ENCODE assay signal across 8 cellular contexts in genomic region chr7:130903358-130903974, GRCh38.
DNase-seq lines count a peak whose midpoint lies in the region; ATAC-seq and TF ChIP-seq lines count a peak whose summit lies in the region.

No MANE protein-coding gene starts in this region.

- no peak overlapping the region for H3K4me3 Mint-ChIP-seq in activated CD8-positive, alpha-beta T cell treated with anti-CD3 and anti-CD28 coated beads, Interleukin-2, amount 10 ng/mL, durations not matched to agents 7 days and 5 days
- peak overlapping the region; percentile 12 for H3K4me3 Mint-ChIP-seq in stimulated activated naive CD8-positive, alpha-beta T cell treated with anti-CD3 and anti-CD28 coated beads, Interleukin-15, Interleukin-2, amounts not matched to agents 100 ng/mL and 50 ng/mL, for 24 hours

- H3K27ac Mint-ChIP-seq in activated CD8-positive, alpha-beta T cell treated with anti-CD3 and anti-CD28 coated beads, Interleukin-2, amount 10 ng/mL, durations not matched to agents 7 days and 5 days = peak overlapping the region; percentile 69
- peak overlapping the region; percentile 83 for H3K27ac Mint-ChIP-seq in stimulated activated naive CD8-positive, alpha-beta T cell treated with anti-CD3 and anti-CD28 coated beads, Interleukin-15, Interleukin-2, amounts not matched to agents 100 ng/mL and 50 ng/mL, for 24 hours

- peaks cover 68% of the 10 kb centered on the region for H3K4me1 Mint-ChIP-seq in activated CD8-positive, alpha-beta T cell treated with anti-CD3 and anti-CD28 coated beads, Interleukin-2, amount 10 ng/mL, durations not matched to agents 7 days and 5 days (ENCODE audit: low read depth)
- peaks cover 94% of the 10 kb centered on the region for H3K4me1 Mint-ChIP-seq in stimulated activated naive CD8-positive, alpha-beta T cell treated with anti-CD3 and anti-CD28 coated beads, Interleukin-15, Interleukin-2, amounts not matched to agents 100 ng/mL and 50 ng/mL, for 24 hours (ENCODE audit: low read depth)

- no peaks in the 10 kb centered on the region for H3K9me3 Mint-ChIP-seq in activated CD8-positive, alpha-beta T cell treated with anti-CD3 and anti-CD28 coated beads, Interleukin-2, amount 10 ng/mL, durations not matched to agents 7 days and 5 days (ENCODE audit: insufficient read depth)
- no peaks in the 10 kb centered on the region for H3K9me3 Mint-ChIP-seq in stimulated activated naive CD8-positive, alpha-beta T cell treated with anti-CD3 and anti-CD28 coated beads, Interleukin-15, Interleukin-2, amounts not matched to agents 100 ng/mL and 50 ng/mL, for 24 hours

- peaks cover 66% of the 10 kb centered on the region for H3K36me3 Mint-ChIP-seq in activated CD8-positive, alpha-beta T cell treated with anti-CD3 and anti-CD28 coated beads, Interleukin-2, amount 10 ng/mL, durations not matched to agents 7 days and 5 days (ENCODE audit: low read depth)
- peaks cover 92% of the 10 kb centered on the region for H3K36me3 Mint-ChIP-seq in stimulated activated naive CD8-positive, alpha-beta T cell treated with anti-CD3 and anti-CD28 coated beads, Interleukin-15, Interleukin-2, amounts not matched to agents 100 ng/mL and 50 ng/mL, for 24 hours (ENCODE audit: low read depth)

- in situ Hi-C loops in GM13977 (cut with MboI; ENCODE audit: low pct_unique_long_range_greater_than_20kb, low sequenced_read_pairs, unreplicated experiment) = no loop called here

- no peak for TF ChIP-seq CTCF in GM13977 (IDR thresholded peaks at IDR 0.05; ENCODE audit: extremely low read depth, insufficient read depth, missing control alignments)

- CTCF ChIA-PET in activated CD8-positive, alpha-beta T cell treated with anti-CD3 and anti-CD28 coated beads, Interleukin-2, amount 10 ng/mL, durations not matched to agents 7 days and 5 days (lab: Charles Lee) = interaction anchor here (1.0 to 3.3 kb wide), 12 partner anchors 9 to 605 kb away, joined by 3 to 17 read pairs (median 4); no protein-coding TSS in a partner anchor

- POLR2A ChIA-PET in activated CD8-positive, alpha-beta T cell treated with anti-CD3 and anti-CD28 coated beads, Interleukin-2, amount 10 ng/mL, durations not matched to agents 7 days and 5 days (lab: Charles Lee) = interaction anchor here (1.2 to 2.5 kb wide), 2 partner anchors 10 to 53 kb away, joined by 3 to 13 read pairs; no protein-coding TSS in a partner anchor

- H3K27me3 Mint-ChIP-seq in activated CD8-positive, alpha-beta T cell treated with anti-CD3 and anti-CD28 coated beads, Interleukin-2, amount 10 ng/mL, durations not matched to agents 7 days and 5 days (ENCODE audit: low read depth) = no peaks in the 10 kb centered on the region
- H3K27me3 Mint-ChIP-seq in stimulated activated naive CD8-positive, alpha-beta T cell treated with anti-CD3 and anti-CD28 coated beads, Interleukin-15, Interleukin-2, amounts not matched to agents 100 ng/mL and 50 ng/mL, for 24 hours = no peaks in the 10 kb centered on the region

- peak; percentile 52 for ATAC-seq in HG02885 (IDR thresholded peaks at IDR 0.05; ENCODE audit: poor library complexity, unreplicated experiment)
- no peak for ATAC-seq in activated CD8-positive, alpha-beta T cell treated with anti-CD3 and anti-CD28 coated beads, Interleukin-2, amount 10 ng/mL, durations not matched to agents 7 days and 5 days

- no peak for DNase-seq in activated CD8-positive, alpha-beta T cell treated with anti-CD3 and anti-CD28 coated beads, Interleukin-2, amount 10 ng/mL, durations not matched to agents 7 days and 5 days
- peak; percentile 83 for DNase-seq in glomerular visceral epithelial cell (ENCODE audit: extremely low spot score)
- no peak for DNase-seq in NCI-H2227 treated with DMSO at 0.1 percent for 48 hours (lab: John Stamatoyannopoulos, UW)
- DNase-seq in GM13977 (ENCODE audit: low spot score) = no peak
- DNase-seq in activated effector memory CD4-positive, alpha-beta T cell treated with Interleukin-2 at 50 U/mL for 16 hours = no peak
- no peak for DNase-seq in DMS 273 (lab: John Stamatoyannopoulos, UW; ENCODE audit: unreplicated experiment)
